ENCODE assay signal across 1 cellular context in genomic region chr9:129838707-129839259, GRCh38.
TF ChIP-seq lines count a peak whose summit lies in the region.

No MANE protein-coding gene starts in this region.

TF ChIP-seq in H1, 55 proteins besides CTCF, POLR2A, EP300 and RAD21:
- TF ChIP-seq TCF12 (IDR thresholded peaks at IDR 0.05; ENCODE audit: low read depth, low read length) (no peak), ASH2L (IDR thresholded peaks at IDR 0.05; ENCODE audit: low read length) (no peak), CREB1 (IDR thresholded peaks at IDR 0.05) (no peak), KDM5A (IDR thresholded peaks at IDR 0.05; ENCODE audit: low read length) (no peak), POU5F1 (IDR thresholded peaks at IDR 0.05; ENCODE audit: low read depth, low read length) (no peak), HDAC2 (IDR thresholded peaks at IDR 0.05; ENCODE audit: borderline replicate concordance in 1 of 2, low read depth in 2 of 2, low read length in 2 of 2) (no peak), JUND (IDR thresholded peaks at IDR 0.05; ENCODE audit: low read length) (no peak), CTBP2 (IDR thresholded peaks at IDR 0.05; ENCODE audit: borderline replicate concordance, insufficient read depth, insufficient read length, low read length) (no peak), CHD7 (IDR thresholded peaks at IDR 0.05; ENCODE audit: insufficient replicate concordance, low read length) (no peak), BACH1 (IDR thresholded peaks at IDR 0.05; ENCODE audit: low read length) (no peak), USF2 (IDR thresholded peaks at IDR 0.05; ENCODE audit: low read length) (no peak), JUN (IDR thresholded peaks at IDR 0.05; ENCODE audit: low read depth, low read length) (no peak), EGR1 (IDR thresholded peaks at IDR 0.05; ENCODE audit: borderline replicate concordance, low read depth, low read length) (no peak), YY1 (IDR thresholded peaks at IDR 0.05; ENCODE audit: low read depth, low read length) (no peak), RXRA (IDR thresholded peaks at IDR 0.05; ENCODE audit: insufficient read depth, low read depth, low read length) (no peak), TEAD4 (IDR thresholded peaks at IDR 0.05; ENCODE audit: low read depth, low read length) (no peak), POLR2AphosphoS5 (IDR thresholded peaks at IDR 0.05; ENCODE audit: low read depth, low read length) (no peak)
